15 cellular contexts compared by ENCODE assay signal in genomic region chr22:23537421-23537820, GRCh38. TPM values are rescaled to one million over a fixed set of nuclear protein-coding genes. Genes with fewer than 3 reads are reported as not detected.
DNase-seq lines count a peak whose midpoint lies in the region; ATAC-seq and TF ChIP-seq lines count a peak whose summit lies in the region.
"Had no signal": no experiment of that assay in that cellular context is flagged by ENCODE, and none has a peak within 500 bp of the region (broad histone marks: within the 10 kb centered on the region; RNA-seq: fewer than 3 reads in every experiment).

No MANE protein-coding gene starts in this region.

- CTCF ChIA-PET in PC-9 (lab: Charles Lee), result no interaction called here

- POLR2A ChIA-PET in PC-9 (lab: Charles Lee; ENCODE audit: unreplicated experiment), result no interaction called here

- ATAC-seq in DND-41 (ENCODE audit: insufficient read depth, low read depth), result peak; percentile 38; the same call in 2 of the 3 replicates
- ATAC-seq in HG02938 (IDR thresholded peaks at IDR 0.05; ENCODE audit: unreplicated experiment), result no peak
- no peak for ATAC-seq in HG03045 (IDR thresholded peaks at IDR 0.05; ENCODE audit: unreplicated experiment)
- ATAC-seq: activated T-cell treated with anti-CD3 and anti-CD28 coated beads, Interleukin-2, amount 50 U/mL, for 72 hours had no signal

- no peaks in the 10 kb centered on the region for H3K27me3 ChIP-seq in DND-41 (ENCODE audit: insufficient read depth, low read length, poor library complexity)
- peaks cover 5% of the 10 kb centered on the region for H3K27me3 ChIP-seq in iPS-15b (ENCODE audit: control insufficient read depth, insufficient read depth, low read length)
- H3K27me3 ChIP-seq in PC-9 (ENCODE audit: insufficient read depth, low read depth), result peaks cover 73% of the 10 kb centered on the region
- H3K27me3 ChIP-seq: ascending aorta had no signal

- H3K4me1 ChIP-seq in DND-41 (ENCODE audit: insufficient read depth, low read length) (peaks cover 70% of the 10 kb centered on the region), iPS-15b (ENCODE audit: control insufficient read depth, insufficient read depth, low read length) (peaks cover 40% of the 10 kb centered on the region), PC-9 (replicated peaks; ENCODE audit: insufficient read depth) (no peaks in the 10 kb centered on the region)
- H3K4me1 ChIP-seq: ascending aorta had no signal

- H3K4me3 ChIP-seq in DND-41 (ENCODE audit: low read depth in 1 of 2, low read length in 2 of 2) (no peak overlapping the region), iPS-15b (ENCODE audit: low read depth, low read length) (peak overlapping the region; percentile 37), PC-9 (no peak overlapping the region)
- H3K4me3 ChIP-seq: ascending aorta had no signal

- DNase-seq in DND-41 (peak; percentile 69), NCI-H1436 (lab: John Stamatoyannopoulos, UW) (peak; percentile 68), retina (peak; percentile 71), PC-9 (no peak), EL (no peak)
- DNase-seq: activated CD4-positive, CD25-positive, alpha-beta regulatory T cell treated with anti-CD3 and anti-CD28 coated beads, Interleukin-2, amount 50 U/mL, for 72 hours; activated T-cell treated with anti-CD3 and anti-CD28 coated beads, Interleukin-2, amount 50 U/mL, for 72 hours; effector CD4-positive, alpha-beta T cell; foreskin fibroblast had no signal

- no TSS peak for BruUV-seq in PC-9 (replicated peaks; lab: Mats Ljungman, UMichigan)

- intact Hi-C loops in PC-9 (cut with micrococcal nuclease; ENCODE audit: unreplicated experiment), result loop anchor here (10.0 kb wide), 1 partner anchor 133 kb away; no protein-coding TSS in a partner anchor

- H3K9ac ChIP-seq in DND-41 (ENCODE audit: low read depth, low read length) (no peak overlapping the region), iPS-15b (ENCODE audit: low read depth, low read length) (peak overlapping the region; percentile 76)

- H3K79me2 ChIP-seq in DND-41 (ENCODE audit: insufficient read depth, low read length) (no peaks in the 10 kb centered on the region), PC-9 (ENCODE audit: low read depth) (no peaks in the 10 kb centered on the region)

- no peaks in the 10 kb centered on the region for H3F3A ChIP-seq in PC-9 (ENCODE audit: insufficient read depth, low read depth)

- H3K27ac ChIP-seq in DND-41 (ENCODE audit: low read length) (peak overlapping the region; percentile 39; the same call in 1 of the 2 replicates), PC-9 (no peak overlapping the region)
- H3K27ac ChIP-seq: ascending aorta had no signal

- H2AFZ ChIP-seq in DND-41 (ENCODE audit: low read depth, low read length), result no peak overlapping the region
- no peak overlapping the region for H2AFZ ChIP-seq in PC-9

- H3K4me2 ChIP-seq in DND-41 (ENCODE audit: insufficient read depth, low read length) (no peak overlapping the region), PC-9 (no peak overlapping the region)

- no peaks in the 10 kb centered on the region for H4K20me1 ChIP-seq in DND-41 (ENCODE audit: insufficient read depth, low read length)
- H4K20me1 ChIP-seq in PC-9 (ENCODE audit: insufficient read depth), result no peaks in the 10 kb centered on the region

- H3K36me3 ChIP-seq in DND-41 (ENCODE audit: insufficient read depth, low read length) (no peaks in the 10 kb centered on the region), iPS-15b (ENCODE audit: control insufficient read depth, insufficient read depth, low read length) (no peaks in the 10 kb centered on the region), PC-9 (ENCODE audit: low read depth) (no peaks in the 10 kb centered on the region)
- H3K36me3 ChIP-seq: ascending aorta had no signal

- no peaks in the 10 kb centered on the region for H3K9me2 ChIP-seq in PC-9 (ENCODE audit: insufficient read depth)

- TF ChIP-seq CTCF in DND-41 (IDR thresholded peaks at IDR 0.05; ENCODE audit: borderline replicate concordance, extremely low read depth, low read length, poor library complexity, severe bottlenecking) (no peak), PC-9 (conservative IDR thresholded peaks at IDR 0.05) (no peak)

- H3K9me3 ChIP-seq in DND-41 (ENCODE audit: insufficient read depth, low read length, severe bottlenecking) (no peaks in the 10 kb centered on the region), iPS-15b (ENCODE audit: control insufficient read depth, insufficient read depth, low read length) (no peaks in the 10 kb centered on the region), PC-9 (ENCODE audit: insufficient read depth, low read depth) (no peaks in the 10 kb centered on the region)
- H3K9me3 ChIP-seq: ascending aorta had no signal

RNA-seq across cellular contexts. Expression of gene IGLL1, which starts 42.7 kb away (rescaled TPM):
- not detected in 2 replicates for total RNA-seq in PC-9 (2021)
- total RNA-seq: activated T-cell treated with anti-CD3 and anti-CD28 coated beads, Interleukin-2, amount 50 U/mL, for 72 hours; ascending aorta; LHCN-M2; OCI-LY7 had no signal

Comparison
In these comparisons a context has a peak if more than half of its experiments do, and no peak if none do; other contexts are left out.
1. DNase-seq: peak in DND-41 (single experiment), NCI-H1436 (single experiment) and retina (single experiment); none in PC-9 (0 of 2) and EL (single experiment).